ENCODE assay signal across 1 cellular context in the genomic region with DNA sequence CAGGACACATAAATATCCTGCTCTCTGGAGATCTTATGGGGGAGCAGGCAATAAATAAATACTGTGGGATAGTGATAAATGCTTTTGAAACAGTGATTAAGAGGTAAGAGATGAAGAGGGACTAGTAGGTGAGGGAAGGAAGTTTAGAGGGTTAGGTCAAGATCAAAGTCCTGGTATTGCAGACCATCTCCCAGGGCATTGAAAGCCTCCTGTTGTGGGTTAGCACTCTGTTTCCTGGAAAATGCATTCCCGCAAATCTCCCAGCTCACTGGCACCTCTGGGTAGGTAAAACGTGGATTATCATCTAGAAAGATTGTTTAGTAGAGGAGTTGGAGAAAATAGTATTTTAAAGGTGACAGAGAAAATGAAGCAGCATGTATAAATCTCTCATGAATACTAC.
TF ChIP-seq lines count a peak whose summit lies in the region.

No MANE protein-coding gene starts in this region.

TF ChIP-seq in K562, 482 proteins besides CTCF, POLR2A, EP300 and RAD21:
- TF ChIP-seq, protein P1, sequence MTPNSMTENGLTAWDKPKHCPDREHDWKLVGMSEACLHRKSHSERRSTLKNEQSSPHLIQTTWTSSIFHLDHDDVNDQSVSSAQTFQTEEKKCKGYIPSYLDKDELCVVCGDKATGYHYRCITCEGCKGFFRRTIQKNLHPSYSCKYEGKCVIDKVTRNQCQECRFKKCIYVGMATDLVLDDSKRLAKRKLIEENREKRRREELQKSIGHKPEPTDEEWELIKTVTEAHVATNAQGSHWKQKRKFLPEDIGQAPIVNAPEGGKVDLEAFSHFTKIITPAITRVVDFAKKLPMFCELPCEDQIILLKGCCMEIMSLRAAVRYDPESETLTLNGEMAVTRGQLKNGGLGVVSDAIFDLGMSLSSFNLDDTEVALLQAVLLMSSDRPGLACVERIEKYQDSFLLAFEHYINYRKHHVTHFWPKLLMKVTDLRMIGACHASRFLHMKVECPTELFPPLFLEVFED (CRISPR knock-in tag; conservative IDR thresholded peaks at IDR 0.05): no peak
- TF ChIP-seq MEF2D (tag; conservative IDR thresholded peaks at IDR 0.05; ENCODE audit: low read depth) (no peak), NFRKB (IDR thresholded peaks at IDR 0.05; ENCODE audit: low read depth) (no peak), CHD4 (IDR thresholded peaks at IDR 0.05; ENCODE audit: insufficient read depth, insufficient replicate concordance, low read depth, low read length, poor library complexity, severe bottlenecking) (no peak), ZNF23 (CRISPR knock-in tag; IDR thresholded peaks at IDR 0.05) (no peak), MECOM (CRISPR knock-in tag; IDR thresholded peaks at IDR 0.05) (no peak), ZNF175 (CRISPR knock-in tag; IDR thresholded peaks at IDR 0.05; ENCODE audit: low read depth) (no peak), ZNF354B (CRISPR knock-in tag; IDR thresholded peaks at IDR 0.05) (no peak)
- TF ChIP-seq, protein P2, sequence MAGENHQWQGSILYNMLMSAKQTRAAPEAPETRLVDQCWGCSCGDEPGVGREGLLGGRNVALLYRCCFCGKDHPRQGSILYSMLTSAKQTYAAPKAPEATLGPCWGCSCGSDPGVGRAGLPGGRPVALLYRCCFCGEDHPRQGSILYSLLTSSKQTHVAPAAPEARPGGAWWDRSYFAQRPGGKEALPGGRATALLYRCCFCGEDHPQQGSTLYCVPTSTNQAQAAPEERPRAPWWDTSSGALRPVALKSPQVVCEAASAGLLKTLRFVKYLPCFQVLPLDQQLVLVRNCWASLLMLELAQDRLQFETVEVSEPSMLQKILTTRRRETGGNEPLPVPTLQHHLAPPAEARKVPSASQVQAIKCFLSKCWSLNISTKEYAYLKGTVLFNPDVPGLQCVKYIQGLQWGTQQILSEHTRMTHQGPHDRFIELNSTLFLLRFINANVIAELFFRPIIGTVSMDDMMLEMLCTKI (IDR thresholded peaks at IDR 0.05; ENCODE audit: partially characterized antibody): no peak
